ENCODE assay signal across 1 cellular context in the genomic region with DNA sequence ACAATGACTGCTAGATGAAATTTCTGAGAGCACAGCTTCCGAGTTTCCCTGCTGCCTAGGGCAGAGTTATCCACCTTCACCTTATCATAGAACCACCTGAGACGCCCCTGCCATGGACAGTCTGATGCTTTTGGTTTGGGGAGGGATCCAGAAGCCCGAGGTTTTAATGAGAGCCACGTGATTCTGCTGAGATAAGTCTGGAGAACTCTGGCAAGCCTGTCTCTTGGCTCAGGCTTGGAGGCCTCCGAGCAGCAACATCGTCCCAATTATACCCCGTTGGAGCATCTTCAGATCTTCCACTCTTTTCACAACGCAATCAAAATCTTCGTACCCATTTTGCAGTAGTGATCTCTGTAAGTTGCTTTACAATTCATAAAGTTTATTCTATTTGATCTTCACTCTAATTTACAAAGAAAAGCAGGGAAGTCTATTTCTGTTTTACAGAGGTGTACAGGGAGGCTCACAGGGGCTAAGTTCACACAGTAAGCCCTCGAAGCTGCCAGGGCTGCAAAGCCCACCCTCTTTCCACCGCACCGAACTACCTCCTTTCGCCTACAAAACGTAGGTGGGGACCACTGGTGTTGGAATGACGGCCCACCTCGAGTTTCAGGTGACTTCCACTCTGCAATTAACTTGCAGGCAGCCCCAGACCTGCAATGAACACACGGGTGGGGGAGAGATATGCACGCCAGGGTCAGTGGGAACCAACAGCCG.
TF ChIP-seq lines count a peak whose summit lies in the region.

No MANE protein-coding gene starts in this region.

TF ChIP-seq in HEK293, 187 proteins besides CTCF, POLR2A, EP300 and RAD21 (continued from another document):
- TF ChIP-seq, protein P1, sequence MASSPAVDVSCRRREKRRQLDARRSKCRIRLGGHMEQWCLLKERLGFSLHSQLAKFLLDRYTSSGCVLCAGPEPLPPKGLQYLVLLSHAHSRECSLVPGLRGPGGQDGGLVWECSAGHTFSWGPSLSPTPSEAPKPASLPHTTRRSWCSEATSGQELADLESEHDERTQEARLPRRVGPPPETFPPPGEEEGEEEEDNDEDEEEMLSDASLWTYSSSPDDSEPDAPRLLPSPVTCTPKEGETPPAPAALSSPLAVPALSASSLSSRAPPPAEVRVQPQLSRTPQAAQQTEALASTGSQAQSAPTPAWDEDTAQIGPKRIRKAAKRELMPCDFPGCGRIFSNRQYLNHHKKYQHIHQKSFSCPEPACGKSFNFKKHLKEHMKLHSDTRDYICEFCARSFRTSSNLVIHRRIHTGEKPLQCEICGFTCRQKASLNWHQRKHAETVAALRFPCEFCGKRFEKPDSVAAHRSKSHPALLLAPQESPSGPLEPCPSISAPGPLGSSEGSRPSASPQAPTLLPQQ (tag by site-specific recombination; IDR thresholded peaks at IDR 0.05) = peak; percentile 81
- peak; percentile 65 for TF ChIP-seq ZNF10 (tag by site-specific recombination; IDR thresholded peaks at IDR 0.05)
- TF ChIP-seq, protein P2, sequence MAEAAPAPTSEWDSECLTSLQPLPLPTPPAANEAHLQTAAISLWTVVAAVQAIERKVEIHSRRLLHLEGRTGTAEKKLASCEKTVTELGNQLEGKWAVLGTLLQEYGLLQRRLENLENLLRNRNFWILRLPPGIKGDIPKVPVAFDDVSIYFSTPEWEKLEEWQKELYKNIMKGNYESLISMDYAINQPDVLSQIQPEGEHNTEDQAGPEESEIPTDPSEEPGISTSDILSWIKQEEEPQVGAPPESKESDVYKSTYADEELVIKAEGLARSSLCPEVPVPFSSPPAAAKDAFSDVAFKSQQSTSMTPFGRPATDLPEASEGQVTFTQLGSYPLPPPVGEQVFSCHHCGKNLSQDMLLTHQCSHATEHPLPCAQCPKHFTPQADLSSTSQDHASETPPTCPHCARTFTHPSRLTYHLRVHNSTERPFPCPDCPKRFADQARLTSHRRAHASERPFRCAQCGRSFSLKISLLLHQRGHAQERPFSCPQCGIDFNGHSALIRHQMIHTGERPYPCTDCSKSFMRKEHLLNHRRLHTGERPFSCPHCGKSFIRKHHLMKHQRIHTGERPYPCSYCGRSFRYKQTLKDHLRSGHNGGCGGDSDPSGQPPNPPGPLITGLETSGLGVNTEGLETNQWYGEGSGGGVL (tag by site-specific recombination; IDR thresholded peaks at IDR 0.05) = peak; percentile 35; the same call in 1 of the 2 replicates
- TF ChIP-seq ZNF211 (tag by site-specific recombination; IDR thresholded peaks at IDR 0.05; ENCODE audit: low read depth) = no peak
- no peak for TF ChIP-seq ZNF76 (tag by site-specific recombination; IDR thresholded peaks at IDR 0.05; ENCODE audit: borderline replicate concordance, low read depth)
- TF ChIP-seq ZNF610 (tag by site-specific recombination; IDR thresholded peaks at IDR 0.05; ENCODE audit: borderline replicate concordance) = no peak
- TF ChIP-seq ZNF350 (tag by site-specific recombination; IDR thresholded peaks at IDR 0.05) = no peak
- TF ChIP-seq ZXDB (tag by site-specific recombination; IDR thresholded peaks at IDR 0.05) = peak; percentile 42; the same call in 1 of the 2 replicates
- TF ChIP-seq KLF9 (tag by site-specific recombination; IDR thresholded peaks at IDR 0.05; ENCODE audit: low read depth) = 0 out of 2 replicates have a peak, but pooled peaks have one; percentile 31
- 0 out of 2 replicates have a peak, but pooled peaks have one; percentile 24 for TF ChIP-seq MZF1 (tag by site-specific recombination; IDR thresholded peaks at IDR 0.05; ENCODE audit: borderline replicate concordance)
- TF ChIP-seq ZFP3 (tag by site-specific recombination; IDR thresholded peaks at IDR 0.05; ENCODE audit: low read depth) = no peak
- TF ChIP-seq ZBTB17 (tag by site-specific recombination; IDR thresholded peaks at IDR 0.05) = peak; percentile 66
- TF ChIP-seq ZNF514 (tag by site-specific recombination; IDR thresholded peaks at IDR 0.05) = no peak
- peak; percentile 90 for TF ChIP-seq ZNF335 (tag by site-specific recombination; conservative IDR thresholded peaks at IDR 0.05)
